In the genomic region with DNA sequence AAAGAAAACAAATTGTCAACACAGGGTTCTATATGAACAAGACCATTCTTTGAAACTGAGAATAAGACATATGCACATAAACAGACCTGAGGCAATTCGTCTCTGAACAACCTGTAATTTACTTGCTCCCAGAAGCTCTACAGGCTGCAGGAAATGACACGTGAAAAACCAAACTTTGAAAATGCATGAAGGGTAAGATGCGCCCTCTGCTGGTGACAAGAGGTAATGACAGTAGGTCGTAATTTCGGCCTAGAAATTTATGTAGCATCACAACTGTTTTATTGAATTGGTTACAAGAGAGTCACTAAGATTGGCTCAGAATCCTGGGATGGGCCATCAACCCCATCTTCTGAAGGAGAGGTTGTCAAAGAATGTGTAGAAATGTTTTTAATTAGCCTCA, we compare ENCODE assay signal across 8 cellular contexts.
A peak's percentile ranks its signal among the peaks of the same experiment; 100 is the strongest.
DNase-seq lines count a peak whose midpoint lies in the region; TF ChIP-seq lines count a peak whose summit lies in the region.

No MANE protein-coding gene starts in this region.

- in situ Hi-C loops in KBM-7 (cut with MboI; ENCODE audit: low pct_unique_long_range_greater_than_20kb, low sequenced_read_pairs): no loop called here
- in situ Hi-C loops in SK-MEL-5 (cut with HindIII; ENCODE audit: low pct_unique_long_range_greater_than_20kb, low sequenced_read_pairs): no loop called here

- no peak overlapping the region for H3K4me3 ChIP-seq in GM06990 (replicated peaks; ENCODE audit: low read depth, low read length)
- H3K4me3 ChIP-seq in epithelial cell of esophagus (ENCODE audit: low read length): no peak overlapping the region

- H3K36me3 ChIP-seq in GM06990 (ENCODE audit: control insufficient read depth, insufficient read depth, low read length): no peaks in the 10 kb centered on the region

- peak; percentile 2 for DNase-seq in Ammon's horn (ENCODE audit: low spot score)
- no peak for DNase-seq in GM06990 (ENCODE audit: extremely low read depth, insufficient read length)
- DNase-seq in KBM-7: peak; percentile 75
- DNase-seq in SK-MEL-5 (ENCODE audit: low read depth, low spot score): peak; percentile 61
- DNase-seq in epithelial cell of esophagus (ENCODE audit: low read depth): peak; percentile 43
- peak; percentile 1 for DNase-seq in pons (ENCODE audit: low spot score)
- no peak for DNase-seq in activated effector memory CD4-positive, alpha-beta T cell treated with Interleukin-2 at 50 U/mL for 16 hours
- DNase-seq in 8988T: no peak

- no peaks in the 10 kb centered on the region for H3K27me3 ChIP-seq in GM06990 (replicated peaks; ENCODE audit: control insufficient read depth, insufficient read depth, low read length)

- TF ChIP-seq CTCF in GM06990 (IDR thresholded peaks at IDR 0.05; ENCODE audit: insufficient read depth, low read length, poor library complexity, severe bottlenecking) (peak; percentile 83), epithelial cell of esophagus (IDR thresholded peaks at IDR 0.05; ENCODE audit: insufficient read depth, low read depth, low read length, missing control alignments) (peak; percentile 67)

Comparison
In these comparisons a context has a peak if more than half of its experiments do, and no peak if none do; other contexts are left out.
1. DNase-seq: peak in Ammon's horn (single experiment), KBM-7 (single experiment), SK-MEL-5 (single experiment), epithelial cell of esophagus (single experiment) and pons (single experiment); none in GM06990 (single experiment), activated effector memory CD4-positive, alpha-beta T cell treated with Interleukin-2 at 50 U/mL for 16 hours (single experiment) and 8988T (single experiment).